ENCODE assay signal across 1 cellular context in genomic region chr19:3065675-3066357, GRCh38.
TF ChIP-seq lines count a peak whose summit lies in the region.

No MANE protein-coding gene starts in this region.

TF ChIP-seq in GM12878, 131 proteins besides CTCF, POLR2A, EP300 and RAD21 (continued from another document and continues in another):
- TF ChIP-seq BRCA1 (IDR thresholded peaks at IDR 0.05; ENCODE audit: low read depth, low read length) (no peak), TCF3 (IDR thresholded peaks at IDR 0.05; ENCODE audit: borderline replicate concordance, insufficient read depth, low read depth, low read length) (peak; percentile 91), SP1 (IDR thresholded peaks at IDR 0.05; ENCODE audit: low read depth, low read length) (peak; percentile 47), KLF5 (IDR thresholded peaks at IDR 0.05; ENCODE audit: partially characterized antibody) (no peak), E2F4 (IDR thresholded peaks at IDR 0.05; ENCODE audit: low read depth, low read length) (no peak), STAT3 (IDR thresholded peaks at IDR 0.05; ENCODE audit: low read depth, low read length) (no peak), TCF12 (IDR thresholded peaks at IDR 0.05; ENCODE audit: low read depth, low read length) (peak; percentile 88; the same call in 1 of the 2 replicates), NRF1 (conservative IDR thresholded peaks at IDR 0.05; ENCODE audit: low read depth, low read length) (no peak), MYC (IDR thresholded peaks at IDR 0.05; ENCODE audit: insufficient read depth, insufficient read length, insufficient replicate concordance, low read length, severe bottlenecking) (no peak), TCF7 (IDR thresholded peaks at IDR 0.05; ENCODE audit: borderline replicate concordance) (no peak), WRNIP1 (IDR thresholded peaks at IDR 0.05; ENCODE audit: borderline replicate concordance, low read depth, low read length) (no peak), RAD51 (IDR thresholded peaks at IDR 0.05) (no peak), PRDM15 (CRISPR knock-in tag; IDR thresholded peaks at IDR 0.05) (no peak), EZH2 (IDR thresholded peaks at IDR 0.05; ENCODE audit: borderline replicate concordance, control insufficient read depth, low read depth, low read length) (no peak), HDAC2 (IDR thresholded peaks at IDR 0.05) (no peak), ZNF384 (IDR thresholded peaks at IDR 0.05; ENCODE audit: borderline replicate concordance, low read depth, low read length) (no peak), HDAC6 (IDR thresholded peaks at IDR 0.05; ENCODE audit: unreplicated experiment) (no peak), PBX3 (IDR thresholded peaks at IDR 0.05; ENCODE audit: insufficient replicate concordance, low read depth, low read length) (no peak), NR2C1 (IDR thresholded peaks at IDR 0.05) (no peak), ZBTB33 (IDR thresholded peaks at IDR 0.05) (no peak), CREB1 (IDR thresholded peaks at IDR 0.05; ENCODE audit: low read depth) (no peak), FOXM1 (IDR thresholded peaks at IDR 0.05; ENCODE audit: low read depth, low read length) (no peak), FOS (IDR thresholded peaks at IDR 0.05; ENCODE audit: borderline replicate concordance, extremely low read depth, insufficient read length) (no peak), E2F8 (IDR thresholded peaks at IDR 0.05; ENCODE audit: low read depth, partially characterized antibody) (no peak), ESRRA (IDR thresholded peaks at IDR 0.05; ENCODE audit: low read length) (no peak), ZNF622 (IDR thresholded peaks at IDR 0.05) (no peak), TAF1 (IDR thresholded peaks at IDR 0.05; ENCODE audit: borderline replicate concordance, low read depth, low read length) (no peak), BACH1 (IDR thresholded peaks at IDR 0.05; ENCODE audit: borderline replicate concordance) (no peak), JUNB (IDR thresholded peaks at IDR 0.05) (no peak), USF1 (IDR thresholded peaks at IDR 0.05; ENCODE audit: borderline replicate concordance, extremely low read length, insufficient read depth, low read depth, low read length) (no peak), POLR2AphosphoS2 (IDR thresholded peaks at IDR 0.05; ENCODE audit: low read depth, low read length) (no peak), NFYA (IDR thresholded peaks at IDR 0.05; ENCODE audit: borderline replicate concordance, low read depth, low read length) (no peak), HSF1 (IDR thresholded peaks at IDR 0.05; ENCODE audit: low read depth, low read length) (no peak), LARP7 (IDR thresholded peaks at IDR 0.05) (no peak), ZBTB11 (CRISPR knock-in tag; IDR thresholded peaks at IDR 0.05) (no peak), PKNOX1 (IDR thresholded peaks at IDR 0.05) (no peak)
